In the genomic region with DNA sequence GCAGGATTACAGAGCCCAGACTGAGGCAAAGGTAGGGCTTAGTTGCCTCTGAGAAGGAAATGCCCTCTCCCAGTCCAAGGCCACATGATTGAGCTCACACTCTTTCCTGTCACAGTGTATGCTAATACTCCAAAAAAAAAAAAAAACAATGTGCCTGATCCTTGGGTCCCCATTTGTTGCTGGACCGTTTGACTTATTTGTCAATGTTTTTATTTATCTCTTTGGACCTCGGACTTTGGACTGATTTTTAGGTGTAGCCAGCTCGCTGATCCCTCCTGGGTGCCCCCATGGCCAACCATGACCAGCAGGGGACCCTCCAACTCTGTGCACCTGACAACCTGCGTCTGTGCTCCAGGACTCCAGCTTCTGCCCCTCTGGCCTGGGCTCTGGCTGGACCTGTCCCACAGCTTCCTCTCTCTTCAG, we compare ENCODE assay signal across 1 cellular context.
A peak's percentile ranks its signal among the peaks of the same experiment; 100 is the strongest.
TF ChIP-seq lines count a peak whose summit lies in the region.

No MANE protein-coding gene starts in this region.

TF ChIP-seq in HepG2, 621 proteins besides CTCF, POLR2A, EP300 and RAD21 (continued from another document and continues in another):
- TF ChIP-seq FOXP4 (CRISPR knock-in tag; IDR thresholded peaks at IDR 0.05) = peak; percentile 75
- TF ChIP-seq, protein P1, sequence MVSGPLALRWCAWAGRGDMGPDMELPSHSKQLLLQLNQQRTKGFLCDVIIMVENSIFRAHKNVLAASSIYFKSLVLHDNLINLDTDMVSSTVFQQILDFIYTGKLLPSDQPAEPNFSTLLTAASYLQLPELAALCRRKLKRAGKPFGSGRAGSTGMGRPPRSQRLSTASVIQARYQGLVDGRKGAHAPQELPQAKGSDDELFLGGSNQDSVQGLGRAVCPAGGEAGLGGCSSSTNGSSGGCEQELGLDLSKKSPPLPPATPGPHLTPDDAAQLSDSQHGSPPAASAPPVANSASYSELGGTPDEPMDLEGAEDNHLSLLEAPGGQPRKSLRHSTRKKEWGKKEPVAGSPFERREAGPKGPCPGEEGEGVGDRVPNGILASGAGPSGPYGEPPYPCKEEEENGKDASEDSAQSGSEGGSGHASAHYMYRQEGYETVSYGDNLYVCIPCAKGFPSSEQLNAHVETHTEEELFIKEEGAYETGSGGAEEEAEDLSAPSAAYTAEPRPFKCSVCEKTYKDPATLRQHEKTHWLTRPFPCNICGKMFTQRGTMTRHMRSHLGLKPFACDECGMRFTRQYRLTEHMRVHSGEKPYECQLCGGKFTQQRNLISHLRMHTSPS (CRISPR knock-in tag; IDR thresholded peaks at IDR 0.05; ENCODE audit: low read depth) = 0 out of 2 replicates have a peak, but pooled peaks have one; percentile 33
- TF ChIP-seq ZNF687 (CRISPR knock-in tag; IDR thresholded peaks at IDR 0.05) = peak; percentile 53
- peak; percentile 63; the same call in 1 of the 2 replicates for TF ChIP-seq PPARG (CRISPR knock-in tag; conservative IDR thresholded peaks at IDR 0.05)
- no peak for TF ChIP-seq PHF20 (CRISPR knock-in tag; IDR thresholded peaks at IDR 0.05)
- no peak for TF ChIP-seq ZFP37 (CRISPR knock-in tag; IDR thresholded peaks at IDR 0.05; ENCODE audit: borderline replicate concordance)
- TF ChIP-seq ZNF652 (CRISPR knock-in tag; IDR thresholded peaks at IDR 0.05; ENCODE audit: borderline replicate concordance, low read depth) = peak; percentile 8; the same call in 1 of the 2 replicates
- no peak for TF ChIP-seq ZNF772 (CRISPR knock-in tag; IDR thresholded peaks at IDR 0.05)
- peak; percentile 75 for TF ChIP-seq MED1 (CRISPR knock-in tag; IDR thresholded peaks at IDR 0.05)
- TF ChIP-seq PRMT3 (CRISPR knock-in tag; IDR thresholded peaks at IDR 0.05; ENCODE audit: borderline replicate concordance, low read depth) = no peak
- TF ChIP-seq MXD3 (CRISPR knock-in tag; IDR thresholded peaks at IDR 0.05) = 0 out of 2 replicates have a peak, but pooled peaks have one; percentile 35
- TF ChIP-seq ZSCAN30 (CRISPR knock-in tag; IDR thresholded peaks at IDR 0.05) = no peak
- no peak for TF ChIP-seq BRD4 (CRISPR knock-in tag; IDR thresholded peaks at IDR 0.05)
- no peak for TF ChIP-seq SUZ12 (IDR thresholded peaks at IDR 0.05; ENCODE audit: low read depth, low read length)
- no peak for TF ChIP-seq NR2F6 (IDR thresholded peaks at IDR 0.05)
- peak; percentile 58; the same call in 1 of the 2 replicates for TF ChIP-seq NR2F6 (CRISPR knock-in tag; IDR thresholded peaks at IDR 0.05)
- TF ChIP-seq SOX6 (IDR thresholded peaks at IDR 0.05) = no peak
- TF ChIP-seq SOX6 (CRISPR knock-in tag; IDR thresholded peaks at IDR 0.05) = peak; percentile 90
- TF ChIP-seq ZNF264 (CRISPR knock-in tag; IDR thresholded peaks at IDR 0.05) = no peak
- no peak for TF ChIP-seq FUBP1 (CRISPR knock-in tag; IDR thresholded peaks at IDR 0.05; ENCODE audit: borderline replicate concordance)
- no peak; the same call in 1 of the 2 replicates for TF ChIP-seq YEATS4 (CRISPR knock-in tag; IDR thresholded peaks at IDR 0.05; ENCODE audit: borderline replicate concordance)
- no peak for TF ChIP-seq ZNF546 (CRISPR knock-in tag; conservative IDR thresholded peaks at IDR 0.05)
- TF ChIP-seq ELF4 (CRISPR knock-in tag; IDR thresholded peaks at IDR 0.05; ENCODE audit: borderline replicate concordance) = no peak
- TF ChIP-seq, protein P2, sequence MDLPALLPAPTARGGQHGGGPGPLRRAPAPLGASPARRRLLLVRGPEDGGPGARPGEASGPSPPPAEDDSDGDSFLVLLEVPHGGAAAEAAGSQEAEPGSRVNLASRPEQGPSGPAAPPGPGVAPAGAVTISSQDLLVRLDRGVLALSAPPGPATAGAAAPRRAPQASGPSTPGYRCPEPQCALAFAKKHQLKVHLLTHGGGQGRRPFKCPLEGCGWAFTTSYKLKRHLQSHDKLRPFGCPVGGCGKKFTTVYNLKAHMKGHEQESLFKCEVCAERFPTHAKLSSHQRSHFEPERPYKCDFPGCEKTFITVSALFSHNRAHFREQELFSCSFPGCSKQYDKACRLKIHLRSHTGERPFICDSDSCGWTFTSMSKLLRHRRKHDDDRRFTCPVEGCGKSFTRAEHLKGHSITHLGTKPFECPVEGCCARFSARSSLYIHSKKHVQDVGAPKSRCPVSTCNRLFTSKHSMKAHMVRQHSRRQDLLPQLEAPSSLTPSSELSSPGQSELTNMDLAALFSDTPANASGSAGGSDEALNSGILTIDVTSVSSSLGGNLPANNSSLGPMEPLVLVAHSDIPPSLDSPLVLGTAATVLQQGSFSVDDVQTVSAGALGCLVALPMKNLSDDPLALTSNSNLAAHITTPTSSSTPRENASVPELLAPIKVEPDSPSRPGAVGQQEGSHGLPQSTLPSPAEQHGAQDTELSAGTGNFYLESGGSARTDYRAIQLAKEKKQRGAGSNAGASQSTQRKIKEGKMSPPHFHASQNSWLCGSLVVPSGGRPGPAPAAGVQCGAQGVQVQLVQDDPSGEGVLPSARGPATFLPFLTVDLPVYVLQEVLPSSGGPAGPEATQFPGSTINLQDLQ (CRISPR knock-in tag; IDR thresholded peaks at IDR 0.05) = no peak
- TF ChIP-seq CCAR2 (optimal IDR thresholded peaks at IDR 0.05; ENCODE audit: low read depth, low read length) = no peak
- TF ChIP-seq SMAD9 (CRISPR knock-in tag; IDR thresholded peaks at IDR 0.05) = no peak
- TF ChIP-seq KLF13 (CRISPR knock-in tag; IDR thresholded peaks at IDR 0.05) = no peak
- TF ChIP-seq, protein P3, sequence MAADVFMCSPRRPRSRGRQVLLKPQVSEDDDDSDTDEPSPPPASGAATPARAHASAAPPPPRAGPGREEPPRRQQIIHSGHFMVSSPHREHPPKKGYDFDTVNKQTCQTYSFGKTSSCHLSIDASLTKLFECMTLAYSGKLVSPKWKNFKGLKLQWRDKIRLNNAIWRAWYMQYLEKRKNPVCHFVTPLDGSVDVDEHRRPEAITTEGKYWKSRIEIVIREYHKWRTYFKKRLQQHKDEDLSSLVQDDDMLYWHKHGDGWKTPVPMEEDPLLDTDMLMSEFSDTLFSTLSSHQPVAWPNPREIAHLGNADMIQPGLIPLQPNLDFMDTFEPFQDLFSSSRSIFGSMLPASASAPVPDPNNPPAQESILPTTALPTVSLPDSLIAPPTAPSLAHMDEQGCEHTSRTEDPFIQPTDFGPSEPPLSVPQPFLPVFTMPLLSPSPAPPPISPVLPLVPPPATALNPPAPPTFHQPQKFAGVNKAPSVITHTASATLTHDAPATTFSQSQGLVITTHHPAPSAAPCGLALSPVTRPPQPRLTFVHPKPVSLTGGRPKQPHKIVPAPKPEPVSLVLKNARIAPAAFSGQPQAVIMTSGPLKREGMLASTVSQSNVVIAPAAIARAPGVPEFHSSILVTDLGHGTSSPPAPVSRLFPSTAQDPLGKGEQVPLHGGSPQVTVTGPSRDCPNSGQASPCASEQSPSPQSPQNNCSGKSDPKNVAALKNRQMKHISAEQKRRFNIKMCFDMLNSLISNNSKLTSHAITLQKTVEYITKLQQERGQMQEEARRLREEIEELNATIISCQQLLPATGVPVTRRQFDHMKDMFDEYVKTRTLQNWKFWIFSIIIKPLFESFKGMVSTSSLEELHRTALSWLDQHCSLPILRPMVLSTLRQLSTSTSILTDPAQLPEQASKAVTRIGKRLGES (CRISPR knock-in tag; IDR thresholded peaks at IDR 0.05; ENCODE audit: borderline replicate concordance) = no peak
- peak; percentile 85 for TF ChIP-seq GATAD2A (CRISPR knock-in tag; IDR thresholded peaks at IDR 0.05)
- no peak for TF ChIP-seq ZNF598 (CRISPR knock-in tag; IDR thresholded peaks at IDR 0.05; ENCODE audit: borderline replicate concordance)
- TF ChIP-seq TBL1XR1 (IDR thresholded peaks at IDR 0.05; ENCODE audit: borderline replicate concordance, low read length, partially characterized antibody) = peak; percentile 61
- peak; percentile 76 for TF ChIP-seq SKI (IDR thresholded peaks at IDR 0.05; ENCODE audit: partially characterized antibody)
- TF ChIP-seq SNAI1 (CRISPR knock-in tag; IDR thresholded peaks at IDR 0.05; ENCODE audit: borderline replicate concordance) = no peak
- TF ChIP-seq MLLT10 (CRISPR knock-in tag; IDR thresholded peaks at IDR 0.05) = no peak
- no peak for TF ChIP-seq ZNF589 (CRISPR knock-in tag; conservative IDR thresholded peaks at IDR 0.05)
- 0 out of 2 replicates have a peak, but pooled peaks have one; percentile 53 for TF ChIP-seq ZNF766 (CRISPR knock-in tag; IDR thresholded peaks at IDR 0.05; ENCODE audit: borderline replicate concordance)
- TF ChIP-seq ZNF230 (CRISPR knock-in tag; IDR thresholded peaks at IDR 0.05) = 0 out of 2 replicates have a peak, but pooled peaks have one; percentile 56
- TF ChIP-seq, protein P4, sequence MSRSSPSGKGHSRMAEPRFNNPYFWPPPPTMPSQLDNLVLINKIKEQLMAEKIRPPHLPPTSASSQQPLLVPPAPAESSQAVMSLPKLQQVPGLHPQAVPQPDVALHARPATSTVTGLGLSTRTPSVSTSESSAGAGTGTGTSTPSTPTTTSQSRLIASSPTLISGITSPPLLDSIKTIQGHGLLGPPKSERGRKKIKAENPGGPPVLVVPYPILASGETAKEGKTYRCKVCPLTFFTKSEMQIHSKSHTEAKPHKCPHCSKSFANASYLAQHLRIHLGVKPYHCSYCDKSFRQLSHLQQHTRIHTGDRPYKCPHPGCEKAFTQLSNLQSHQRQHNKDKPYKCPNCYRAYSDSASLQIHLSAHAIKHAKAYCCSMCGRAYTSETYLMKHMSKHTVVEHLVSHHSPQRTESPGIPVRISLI (CRISPR knock-in tag; IDR thresholded peaks at IDR 0.05; ENCODE audit: borderline replicate concordance) = peak; percentile 91
- peak; percentile 66 for TF ChIP-seq FOXA3 (CRISPR knock-in tag; IDR thresholded peaks at IDR 0.05)
- TF ChIP-seq, protein P5, sequence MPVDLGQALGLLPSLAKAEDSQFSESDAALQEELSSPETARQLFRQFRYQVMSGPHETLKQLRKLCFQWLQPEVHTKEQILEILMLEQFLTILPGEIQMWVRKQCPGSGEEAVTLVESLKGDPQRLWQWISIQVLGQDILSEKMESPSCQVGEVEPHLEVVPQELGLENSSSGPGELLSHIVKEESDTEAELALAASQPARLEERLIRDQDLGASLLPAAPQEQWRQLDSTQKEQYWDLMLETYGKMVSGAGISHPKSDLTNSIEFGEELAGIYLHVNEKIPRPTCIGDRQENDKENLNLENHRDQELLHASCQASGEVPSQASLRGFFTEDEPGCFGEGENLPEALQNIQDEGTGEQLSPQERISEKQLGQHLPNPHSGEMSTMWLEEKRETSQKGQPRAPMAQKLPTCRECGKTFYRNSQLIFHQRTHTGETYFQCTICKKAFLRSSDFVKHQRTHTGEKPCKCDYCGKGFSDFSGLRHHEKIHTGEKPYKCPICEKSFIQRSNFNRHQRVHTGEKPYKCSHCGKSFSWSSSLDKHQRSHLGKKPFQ (CRISPR knock-in tag; IDR thresholded peaks at IDR 0.05; ENCODE audit: insufficient replicate concordance) = no peak
